ENCODE assay signal across 13 cellular contexts in the genomic region with DNA sequence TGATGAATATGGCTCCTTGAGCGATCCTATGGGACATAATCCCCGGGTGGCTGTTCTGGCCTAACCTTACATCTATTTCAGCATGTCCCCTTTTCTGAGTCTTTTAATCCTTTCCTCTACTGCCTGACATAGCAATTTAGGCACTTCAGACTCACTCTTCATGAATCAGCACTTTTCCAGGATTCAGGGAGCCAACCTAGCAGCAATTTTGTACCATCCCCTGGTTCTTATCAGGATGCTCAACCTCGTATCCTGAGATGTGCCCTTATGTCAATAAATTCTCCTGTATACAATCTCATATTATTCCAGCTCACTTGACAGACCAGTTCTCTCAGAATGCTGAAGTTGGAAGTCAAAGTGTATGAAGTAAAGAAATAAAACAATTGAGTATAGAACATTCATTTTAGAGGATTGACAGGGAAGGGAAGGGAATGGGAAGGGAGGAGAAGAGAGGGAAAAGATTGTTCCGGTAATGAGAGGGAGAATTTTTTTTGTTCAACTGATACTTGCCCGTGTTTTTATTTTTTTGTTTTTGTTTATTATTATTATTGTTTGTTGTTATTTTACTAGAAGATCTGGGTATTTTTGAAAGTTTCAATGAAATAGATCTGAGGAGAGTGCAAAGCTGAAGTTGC. TPM values are rescaled to one million over a fixed set of nuclear protein-coding genes. Genes with fewer than 3 reads are reported as not detected.
DNase-seq lines count a peak whose midpoint lies in the region; ATAC-seq and TF ChIP-seq lines count a peak whose summit lies in the region.
"Had no signal": no experiment of that assay in that cellular context is flagged by ENCODE, and none has a peak within 500 bp of the region (broad histone marks: within the 10 kb centered on the region; RNA-seq: fewer than 3 reads in every experiment).

No MANE protein-coding gene starts in this region.

- no peak overlapping the region for H3K27ac ChIP-seq in CD4-positive, alpha-beta T cell (ENCODE audit: low read depth, low read length)
- H3K27ac ChIP-seq: pancreas, upper lobe of right lung had no signal

- peak overlapping the region; percentile 27 for H3K4me3 Mint-ChIP-seq in activated CD4-positive, alpha-beta T cell treated with anti-CD3 and anti-CD28 coated beads for 36 hours
- H3K4me3 Mint-ChIP-seq in CD4-positive, alpha-beta T cell = no peak overlapping the region
- H3K4me3 Mint-ChIP-seq in activated B cell treated with CpG ODN at 0.5 μM for 24 hours (peak overlapping the region; percentile 63), memory B cell (peak overlapping the region; percentile 63)

- POLR2A ChIA-PET in activated CD4-positive, alpha-beta T cell treated with anti-CD3 and anti-CD28 coated beads for 36 hours (lab: Charles Lee) = interaction anchor here (0.7 to 2.3 kb wide), 2 partner anchors 23 to 378 kb away, joined by 7 to 8 read pairs; no protein-coding TSS in a partner anchor
- POLR2A ChIA-PET in CD4-positive, alpha-beta T cell (lab: Charles Lee) = interaction anchor here (0.7 to 1.9 kb wide), 4 partner anchors 10 to 101 kb away, joined by 3 to 5 read pairs (median 3); no protein-coding TSS in a partner anchor
- POLR2A ChIA-PET in activated B cell treated with CpG ODN at 0.5 μM for 24 hours (lab: Charles Lee) = interaction anchor here (0.6 to 3.4 kb wide), 4 partner anchors 16 to 113 kb away, joined by 5 to 26 read pairs (median 16); partner anchors contain the start of gene UBN2

- CTCF ChIA-PET in activated CD4-positive, alpha-beta T cell treated with anti-CD3 and anti-CD28 coated beads for 36 hours (lab: Charles Lee) = interaction anchor here (0.9 to 1.0 kb wide), 3 partner anchors 15 to 43 kb away, joined by 3 to 4 read pairs (median 4); no protein-coding TSS in a partner anchor
- CTCF ChIA-PET in CD4-positive, alpha-beta T cell (lab: Charles Lee) = interaction anchor here (0.5 to 1.6 kb wide), 4 partner anchors 10 to 369 kb away, joined by 3 to 5 read pairs (median 4); no protein-coding TSS in a partner anchor
- CTCF ChIA-PET in activated B cell treated with CpG ODN at 0.5 μM for 24 hours (lab: Charles Lee) = no interaction called here

- no peak for ATAC-seq in activated CD4-positive, alpha-beta T cell treated with anti-CD3 and anti-CD28 coated beads for 36 hours
- ATAC-seq in CD4-positive, alpha-beta T cell (ENCODE audit: poor library complexity) = no peak
- no peak for ATAC-seq in activated B cell treated with CpG ODN at 0.5 μM for 24 hours (ENCODE audit: low read depth)
- no peak for ATAC-seq in memory B cell (ENCODE audit: low read depth)

- intact Hi-C loops in activated CD4-positive, alpha-beta T cell treated with anti-CD3 and anti-CD28 coated beads for 36 hours (cut with DNase I, micrococcal nuclease) = loop anchor here (1.0 to 10.0 kb wide), 2 partner anchors 8 to 567 kb away; partner anchors contain the start of gene ZC3HAV1 (in 1 of the 2)
- intact Hi-C loops in CD4-positive, alpha-beta T cell (cut with DNase I, micrococcal nuclease) = no loop called here
- intact Hi-C loops in activated B cell treated with CpG ODN at 0.5 μM for 24 hours (cut with micrococcal nuclease) = loop anchor here (1.0 to 10.0 kb wide), 5 partner anchors 8 to 1280 kb away; partner anchors contain the start of genes PARP12, SLC37A3, UBN2 and ZC3HAV1

- no peaks in the 10 kb centered on the region for H3K36me3 Mint-ChIP-seq in activated CD4-positive, alpha-beta T cell treated with anti-CD3 and anti-CD28 coated beads for 36 hours (ENCODE audit: low read depth)
- H3K36me3 Mint-ChIP-seq in CD4-positive, alpha-beta T cell (ENCODE audit: low read depth) = no peaks in the 10 kb centered on the region
- H3K36me3 Mint-ChIP-seq in activated B cell treated with CpG ODN at 0.5 μM for 24 hours (ENCODE audit: low read depth) = no peaks in the 10 kb centered on the region
- H3K36me3 Mint-ChIP-seq in memory B cell = no peaks in the 10 kb centered on the region

- H3K9me3 ChIP-seq in CD4-positive, alpha-beta T cell (ENCODE audit: control insufficient read depth, low read length) = no peaks in the 10 kb centered on the region
- H3K9me3 ChIP-seq: pancreas, upper lobe of right lung had no signal

- H3K27me3 ChIP-seq in CD4-positive, alpha-beta T cell (ENCODE audit: control insufficient read depth, insufficient read depth, low read length) = no peaks in the 10 kb centered on the region
- H3K27me3 ChIP-seq: pancreas, upper lobe of right lung had no signal

- no peak for TF ChIP-seq CTCF in CD4-positive, alpha-beta T cell (IDR thresholded peaks at IDR 0.05)
- TF ChIP-seq CTCF in activated B cell treated with CpG ODN at 0.5 μM for 24 hours (IDR thresholded peaks at IDR 0.05) = no peak

- peaks cover 35% of the 10 kb centered on the region for H3K4me1 Mint-ChIP-seq in activated CD4-positive, alpha-beta T cell treated with anti-CD3 and anti-CD28 coated beads for 36 hours
- peaks cover 56% of the 10 kb centered on the region for H3K4me1 Mint-ChIP-seq in CD4-positive, alpha-beta T cell (ENCODE audit: low read depth)
- H3K4me1 Mint-ChIP-seq in activated B cell treated with CpG ODN at 0.5 μM for 24 hours = peaks cover 31% of the 10 kb centered on the region
- peaks cover 27% of the 10 kb centered on the region for H3K4me1 Mint-ChIP-seq in memory B cell

- no peaks in the 10 kb centered on the region for H3K9me3 Mint-ChIP-seq in activated CD4-positive, alpha-beta T cell treated with anti-CD3 and anti-CD28 coated beads for 36 hours (ENCODE audit: low read depth)
- no peaks in the 10 kb centered on the region for H3K9me3 Mint-ChIP-seq in CD4-positive, alpha-beta T cell
- no peaks in the 10 kb centered on the region for H3K9me3 Mint-ChIP-seq in activated B cell treated with CpG ODN at 0.5 μM for 24 hours
- no peaks in the 10 kb centered on the region for H3K9me3 Mint-ChIP-seq in memory B cell

- no peak for DNase-seq in activated CD4-positive, alpha-beta T cell treated with anti-CD3 and anti-CD28 coated beads for 36 hours
- no peak for DNase-seq in activated CD4-positive, alpha-beta T cell treated with anti-CD3 and anti-CD28 coated beads for 48 hours
- no peak for DNase-seq in CD4-positive, alpha-beta T cell
- no peak for DNase-seq in activated B cell treated with CpG ODN at 0.5 μM for 24 hours
- DNase-seq in memory B cell (ENCODE audit: low spot score in 2 of 2) = no peak
- DNase-seq in NCI-H1417 treated with DMSO at 0.1 percent for 48 hours (lab: John Stamatoyannopoulos, UW) = no peak
- DNase-seq in OCI-M1 (lab: John Stamatoyannopoulos, UW) = no peak
- no peak for DNase-seq in cerebellar nuclear complex (lab: John Stamatoyannopoulos, UW)
- DNase-seq: GDM1, SHP77 treated with DMSO at 0.1 percent for 48 hours, T1000, upper lobe of right lung had no signal

- no peak overlapping the region for H3K27ac Mint-ChIP-seq in activated CD4-positive, alpha-beta T cell treated with anti-CD3 and anti-CD28 coated beads for 36 hours
- peak overlapping the region; percentile 70 for H3K27ac Mint-ChIP-seq in CD4-positive, alpha-beta T cell
- peak overlapping the region; percentile 91 for H3K27ac Mint-ChIP-seq in activated B cell treated with CpG ODN at 0.5 μM for 24 hours
- peak overlapping the region; percentile 97 for H3K27ac Mint-ChIP-seq in memory B cell

- no peaks in the 10 kb centered on the region for H3K27me3 Mint-ChIP-seq in activated CD4-positive, alpha-beta T cell treated with anti-CD3 and anti-CD28 coated beads for 36 hours
- H3K27me3 Mint-ChIP-seq in CD4-positive, alpha-beta T cell = no peaks in the 10 kb centered on the region
- H3K27me3 Mint-ChIP-seq in activated B cell treated with CpG ODN at 0.5 μM for 24 hours = no peaks in the 10 kb centered on the region
- no peaks in the 10 kb centered on the region for H3K27me3 Mint-ChIP-seq in memory B cell

RNA-seq across cellular contexts. Expression of gene ZC3HAV1, which starts 8.2 kb away (rescaled TPM):
- 100 to 1,000 TPM; 110 to 120 TPM for total RNA-seq in activated CD4-positive, alpha-beta T cell treated with anti-CD3 and anti-CD28 coated beads for 36 hours
- 100 to 1,000 TPM; 169 to 178 TPM for total RNA-seq in CD4-positive, alpha-beta T cell
- 76.3 and 80.7 TPM in 2 replicates for total RNA-seq in activated B cell treated with CpG ODN at 0.5 μM for 24 hours

Comparison
In these comparisons a context has a peak if more than half of its experiments do, and no peak if none do; other contexts are left out.
1. intact Hi-C loops: an anchor here in activated CD4-positive, alpha-beta T cell treated with anti-CD3 and anti-CD28 coated beads for 36 hours (1.0 to 10.0 kb wide) and activated B cell treated with CpG ODN at 0.5 μM for 24 hours (1.0 to 10.0 kb wide); none called in CD4-positive, alpha-beta T cell.